8 cellular contexts compared by ENCODE assay signal in the genomic region with DNA sequence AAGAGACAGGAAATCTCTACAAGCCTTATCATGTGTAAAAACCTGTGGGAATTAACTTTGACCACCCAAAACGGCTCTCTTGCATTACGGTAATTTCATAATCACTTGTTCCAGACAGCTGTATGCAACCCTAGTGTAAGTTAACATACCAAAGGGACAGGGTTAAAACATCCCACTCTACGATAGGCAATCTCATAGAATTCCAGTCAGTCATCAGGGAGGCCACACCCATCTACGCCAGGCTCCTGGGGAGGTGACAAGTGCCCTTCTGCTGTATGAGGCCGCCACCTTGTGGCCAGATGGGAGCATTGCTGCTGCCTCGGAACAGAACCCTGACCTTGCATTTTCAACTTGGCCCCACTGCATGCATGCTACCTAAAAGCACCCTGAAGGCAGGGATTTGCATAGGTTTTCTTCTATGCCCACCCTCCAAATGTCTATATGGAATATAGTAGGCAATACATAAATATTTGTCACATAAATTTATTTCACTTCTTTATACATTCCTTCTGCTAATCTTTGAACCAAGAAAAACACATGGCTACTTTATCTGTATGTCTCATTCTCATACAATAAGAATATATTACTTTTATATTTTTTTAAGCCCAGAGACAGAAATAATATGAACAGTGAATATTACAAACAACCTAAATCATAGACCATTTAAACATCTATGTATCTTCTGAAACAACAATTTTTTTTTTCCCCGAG. TPM values are rescaled to one million over a fixed set of nuclear protein-coding genes. Genes with fewer than 3 reads are reported as not detected.
DNase-seq lines count a peak whose midpoint lies in the region; ATAC-seq and TF ChIP-seq lines count a peak whose summit lies in the region.

No MANE protein-coding gene starts in this region.

- H3K36me3 ChIP-seq in Loucy (ENCODE audit: insufficient read depth, low read length) (no peaks in the 10 kb centered on the region), neural cell (ENCODE audit: insufficient read depth, low read length) (no peaks in the 10 kb centered on the region)

- H3K9me2 ChIP-seq in Loucy (replicated peaks; ENCODE audit: low read depth, low read length) (no peaks in the 10 kb centered on the region), neural cell (ENCODE audit: insufficient read depth, low read length) (no peaks in the 10 kb centered on the region)

- H3K27me3 ChIP-seq in Loucy (ENCODE audit: insufficient read depth, low read length, poor library complexity, severe bottlenecking) (no peaks in the 10 kb centered on the region), neural cell (ENCODE audit: insufficient read depth, low read depth, low read length) (no peaks in the 10 kb centered on the region)

- H2AFZ ChIP-seq in Loucy (ENCODE audit: low read length) (no peak overlapping the region), neural cell (ENCODE audit: low read depth, low read length) (no peak overlapping the region)

- H3K4me2 ChIP-seq in Loucy (ENCODE audit: low read depth, low read length, poor library complexity, severe bottlenecking) (peak overlapping the region; percentile 48), neural cell (ENCODE audit: low read length) (no peak overlapping the region)

- no peak overlapping the region for H3K27ac ChIP-seq in C4-2B
- no peak overlapping the region for H3K27ac ChIP-seq in neural cell (ENCODE audit: low read length)

- H3K4me1 Mint-ChIP-seq in stimulated activated naive CD8-positive, alpha-beta T cell treated with anti-CD3 and anti-CD28 coated beads, Interleukin-15, Interleukin-2, amounts not matched to agents 100 ng/mL and 50 ng/mL, for 24 hours (ENCODE audit: low read depth): peaks cover 23% of the 10 kb centered on the region

- H3F3A ChIP-seq in Loucy (ENCODE audit: low read depth): no peaks in the 10 kb centered on the region
- no peaks in the 10 kb centered on the region for H3F3A ChIP-seq in neural cell (ENCODE audit: insufficient read depth, low read length, poor library complexity, severe bottlenecking)

- H3K9ac ChIP-seq in Loucy (ENCODE audit: low read depth, low read length, poor library complexity, severe bottlenecking): no peak overlapping the region
- no peak overlapping the region for H3K9ac ChIP-seq in neural cell (ENCODE audit: low read length)

- peak; percentile 100 for TF ChIP-seq RAD21 in neural cell (conservative IDR thresholded peaks at IDR 0.05)

- H3K27me3 Mint-ChIP-seq in stimulated activated naive CD8-positive, alpha-beta T cell treated with anti-CD3 and anti-CD28 coated beads, Interleukin-15, Interleukin-2, amounts not matched to agents 100 ng/mL and 50 ng/mL, for 24 hours: no peaks in the 10 kb centered on the region

- peak overlapping the region; percentile 8 for H3K4me3 ChIP-seq in Loucy (ENCODE audit: low read length, poor library complexity, severe bottlenecking)
- H3K4me3 ChIP-seq in fibroblast of mammary gland (ENCODE audit: control insufficient read depth, low read depth, low read length): no peak overlapping the region
- no peak overlapping the region for H3K4me3 ChIP-seq in neural cell (ENCODE audit: low read length)

- peak; percentile 95 for TF ChIP-seq CTCF in C4-2B (conservative IDR thresholded peaks at IDR 0.05)
- TF ChIP-seq CTCF in Loucy (conservative IDR thresholded peaks at IDR 0.05; ENCODE audit: low read length): peak; percentile 100
- peak; percentile 100 for TF ChIP-seq CTCF in fibroblast of mammary gland (conservative IDR thresholded peaks at IDR 0.05; ENCODE audit: control insufficient read depth, insufficient read depth, low read depth, low read length)
- peak; percentile 99 for TF ChIP-seq CTCF in neural cell (IDR thresholded peaks at IDR 0.05; ENCODE audit: poor library complexity, severe bottlenecking)

- H3K4me1 ChIP-seq in Loucy (ENCODE audit: insufficient read depth, low read length, poor library complexity, severe bottlenecking): peaks cover 10% of the 10 kb centered on the region

- TF ChIP-seq EP300 in neural cell (conservative IDR thresholded peaks at IDR 0.05; ENCODE audit: poor library complexity, severe bottlenecking): peak; percentile 25

- ATAC-seq in GM21515 (IDR thresholded peaks at IDR 0.05; ENCODE audit: unreplicated experiment): peak; percentile 74

- H4K20me1 ChIP-seq in Loucy (ENCODE audit: insufficient read depth, low read length, poor library complexity, severe bottlenecking): no peaks in the 10 kb centered on the region
- no peaks in the 10 kb centered on the region for H4K20me1 ChIP-seq in neural cell (ENCODE audit: insufficient read depth)

- no peak overlapping the region for H3K27ac Mint-ChIP-seq in stimulated activated naive CD8-positive, alpha-beta T cell treated with anti-CD3 and anti-CD28 coated beads, Interleukin-15, Interleukin-2, amounts not matched to agents 100 ng/mL and 50 ng/mL, for 24 hours

- H3K4me3 Mint-ChIP-seq in stimulated activated naive CD8-positive, alpha-beta T cell treated with anti-CD3 and anti-CD28 coated beads, Interleukin-15, Interleukin-2, amounts not matched to agents 100 ng/mL and 50 ng/mL, for 24 hours: peak overlapping the region; percentile 40

- no peaks in the 10 kb centered on the region for H3K9me3 Mint-ChIP-seq in stimulated activated naive CD8-positive, alpha-beta T cell treated with anti-CD3 and anti-CD28 coated beads, Interleukin-15, Interleukin-2, amounts not matched to agents 100 ng/mL and 50 ng/mL, for 24 hours

- no peaks in the 10 kb centered on the region for H3K36me3 Mint-ChIP-seq in stimulated activated naive CD8-positive, alpha-beta T cell treated with anti-CD3 and anti-CD28 coated beads, Interleukin-15, Interleukin-2, amounts not matched to agents 100 ng/mL and 50 ng/mL, for 24 hours (ENCODE audit: low read depth)

- H3K79me2 ChIP-seq in Loucy (ENCODE audit: insufficient read depth, low read length) (no peaks in the 10 kb centered on the region), neural cell (replicated peaks; ENCODE audit: insufficient read depth, low read length) (no peaks in the 10 kb centered on the region)

- DNase-seq in RKO (ENCODE audit: low spot score) (peak; percentile 95), fibroblast of mammary gland (ENCODE audit: low read depth) (peak; percentile 92)
- DNase-seq in activated T-cell treated with anti-CD3 and anti-CD28 coated beads, Interleukin-2, amount 50 U/mL, for 48 hours: peak; percentile 90 to 92

- H3K9me3 ChIP-seq in Loucy (ENCODE audit: insufficient read depth, low read depth, low read length) (no peaks in the 10 kb centered on the region), neural cell (ENCODE audit: low read length) (no peaks in the 10 kb centered on the region)

TF ChIP-seq in neural cell, 6 proteins besides CTCF, POLR2A, EP300 and RAD21:
- no peak for TF ChIP-seq TAF1 (IDR thresholded peaks at IDR 0.05; ENCODE audit: low read depth)
- TF ChIP-seq POLR2AphosphoS5 (IDR thresholded peaks at IDR 0.05): no peak
- peak; percentile 100 for TF ChIP-seq SMC3 (conservative IDR thresholded peaks at IDR 0.05; ENCODE audit: poor library complexity)

RNA-seq across cellular contexts. Expression of gene HSF2BP, which starts 12.6 kb away (rescaled TPM):
- 0.54 and 0.89 TPM in 2 replicates for polyA plus RNA-seq in neural cell
- polyA minus RNA-seq in neural cell: 1.7 and 3.2 TPM in 2 replicates

RNA-seq across cellular contexts. Expression of gene RRP1B, which starts 12.7 kb away (rescaled TPM):
- 20.3 and 21.5 TPM in 2 replicates for polyA plus RNA-seq in neural cell
- 44.1 TPM in 2 replicates for polyA minus RNA-seq in neural cell
